ENCODE assay signal across 8 cellular contexts in the genomic region with DNA sequence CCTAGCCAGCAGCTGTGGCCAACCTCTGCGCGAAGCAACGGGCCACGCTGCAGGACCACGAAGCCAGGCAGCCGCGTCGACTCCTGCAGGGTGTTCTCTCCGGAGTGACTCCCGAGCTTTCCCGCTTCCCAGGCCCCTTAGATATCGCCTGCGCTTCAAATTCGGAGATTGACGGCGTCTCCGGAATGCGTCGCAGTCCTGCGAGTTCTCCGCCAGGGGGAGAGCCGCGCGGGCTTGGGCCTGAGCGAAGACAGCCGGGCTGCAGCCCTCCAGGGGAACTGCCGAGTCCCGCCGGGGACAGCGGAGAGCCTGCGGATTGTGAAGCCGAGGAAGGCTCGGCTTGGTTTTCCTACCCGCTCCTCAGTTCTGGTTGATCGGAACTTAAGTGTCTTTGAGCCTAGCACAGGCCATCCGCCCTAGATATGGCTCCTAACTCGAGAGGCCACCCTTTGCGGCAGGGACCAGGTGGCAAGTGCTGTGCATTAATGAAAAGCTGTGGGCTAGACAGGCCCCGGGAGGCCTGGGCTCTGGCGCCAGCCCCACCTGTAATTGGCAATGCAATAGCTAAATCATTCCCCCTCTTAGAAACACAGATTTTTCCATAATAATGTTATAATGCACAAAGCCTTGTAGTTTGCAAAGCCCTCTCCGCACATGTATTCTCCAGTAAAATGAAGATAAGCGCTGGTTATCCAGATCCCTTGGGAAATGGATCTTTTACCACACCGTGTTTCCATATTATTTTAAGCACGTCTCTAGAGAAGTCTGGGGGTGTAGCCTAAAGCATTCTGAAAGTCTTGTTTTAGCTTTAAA. TPM values are rescaled to one million over a fixed set of nuclear protein-coding genes. Genes with fewer than 3 reads are reported as not detected.
A peak's percentile ranks its signal among the peaks of the same experiment; 100 is the strongest.
DNase-seq lines count a peak whose midpoint lies in the region; ATAC-seq, FAIRE-seq and TF ChIP-seq lines count a peak whose summit lies in the region.

No MANE protein-coding gene starts in this region.

- H3K4me3 Mint-ChIP-seq in astrocyte (ENCODE audit: unreplicated experiment) = peak overlapping the region; percentile 80

- H3K4me2 ChIP-seq in astrocyte (ENCODE audit: low read length) = peak overlapping the region; percentile 98

- peaks cover 8% of the 10 kb centered on the region for H3K79me2 ChIP-seq in astrocyte (ENCODE audit: insufficient read depth, low read length)

- peaks cover 17% of the 10 kb centered on the region for H3K4me1 ChIP-seq in astrocyte (ENCODE audit: insufficient read depth, low read length)
- peaks cover 36% of the 10 kb centered on the region for H3K4me1 ChIP-seq in vagina

- peaks cover 11% of the 10 kb centered on the region for H3K4me1 Mint-ChIP-seq in astrocyte (ENCODE audit: low read depth, unreplicated experiment)

- H3K4me3 ChIP-seq in astrocyte (ENCODE audit: insufficient read depth, low read depth, low read length) (peak overlapping the region; percentile 77), vagina (peak overlapping the region; percentile 84 to 85)

- no peaks in the 10 kb centered on the region for H3K36me3 Mint-ChIP-seq in astrocyte (ENCODE audit: low read depth, unreplicated experiment)

- ATAC-seq in HG02798 (IDR thresholded peaks at IDR 0.05; ENCODE audit: poor library complexity, unreplicated experiment) = peak; percentile 95

- H4K20me1 ChIP-seq in astrocyte (ENCODE audit: insufficient read depth, low read length) = peaks cover 6% of the 10 kb centered on the region

- TF ChIP-seq CTCF in GM12874 (IDR thresholded peaks at IDR 0.05; ENCODE audit: insufficient read depth, low read depth, low read length) (peak; percentile 86), astrocyte (IDR thresholded peaks at IDR 0.05; ENCODE audit: insufficient read depth, low read depth, low read length) (peak; percentile 55), vagina (IDR thresholded peaks at IDR 0.05) (peak; percentile 45 to 84 (median 81))

- H3K36me3 ChIP-seq in astrocyte (ENCODE audit: insufficient read depth, low read length) = no peaks in the 10 kb centered on the region
- H3K36me3 ChIP-seq in vagina = no peaks in the 10 kb centered on the region

- H3K9me3 Mint-ChIP-seq in astrocyte (ENCODE audit: unreplicated experiment) = no peaks in the 10 kb centered on the region

- H3K9ac ChIP-seq in astrocyte (ENCODE audit: low read length) = peak overlapping the region; percentile 82

- H3K27me3 ChIP-seq in astrocyte (ENCODE audit: insufficient read depth, low read length) = no peaks in the 10 kb centered on the region
- no peaks in the 10 kb centered on the region for H3K27me3 ChIP-seq in vagina

- H2AFZ ChIP-seq in astrocyte (ENCODE audit: low read depth, low read length) = peak overlapping the region; percentile 94

- no peak for TF ChIP-seq POLR2A in vagina (IDR thresholded peaks at IDR 0.05)

- H3K27me3 Mint-ChIP-seq in astrocyte (ENCODE audit: low read depth, unreplicated experiment) = peaks cover 5% of the 10 kb centered on the region

- H3K27ac Mint-ChIP-seq in astrocyte (ENCODE audit: unreplicated experiment) = peak overlapping the region; percentile 47

- peak; percentile 58 for DNase-seq in NCI-H1417 treated with DMSO at 0.1 percent for 48 hours (lab: John Stamatoyannopoulos, UW)
- peak; percentile 31 to 80 (median 59) for DNase-seq in T-helper 2 cell
- DNase-seq in astrocyte (ENCODE audit: low read depth) = peak; percentile 76
- peak; percentile 79 for DNase-seq in hepatic stellate cell (ENCODE audit: low spot score)
- peak; percentile 89 for DNase-seq in putamen (ENCODE audit: low spot score)
- DNase-seq in vagina (ENCODE audit: extremely low spot score in 2 of 2) = no peak

- no peak for FAIRE-seq in astrocyte (lab: Jason Lieb, UNC)

- H3K9me3 ChIP-seq in astrocyte (ENCODE audit: insufficient read depth, low read depth, low read length) = no peaks in the 10 kb centered on the region
- no peaks in the 10 kb centered on the region for H3K9me3 ChIP-seq in vagina

- intact Hi-C loops in vagina (cut with DNase I) = loop anchor here (5.0 kb wide), 1 partner anchor 89 kb away; a partner anchor contains a TSS

- H3K27ac ChIP-seq in astrocyte (ENCODE audit: low read depth, low read length) (peak overlapping the region; percentile 66), vagina (peak overlapping the region; percentile 85)

RNA-seq across cellular contexts. Expression of a gene that starts 0.9 kb away (rescaled TPM):
- total RNA-seq in astrocyte (4.5 and 5.9 TPM in 2 replicates), vagina (13.3 TPM)

Comparison
In these comparisons a context has a peak if more than half of its experiments do, and no peak if none do; other contexts are left out.
1. DNase-seq: peak in NCI-H1417 treated with DMSO at 0.1 percent for 48 hours (single experiment), T-helper 2 cell (5 of 5), astrocyte (single experiment), hepatic stellate cell (single experiment) and putamen (single experiment); none in vagina (0 of 2).
2. Peak in every context shown above with its lines, with median percentiles within 50 percentile points of each other: CTCF ChIP-seq.